ENCODE assay signal across 1 cellular context in genomic region chr14:22871962-22872832, GRCh38.
TF ChIP-seq lines count a peak whose summit lies in the region.

No MANE protein-coding gene starts in this region.

TF ChIP-seq in K562, 482 proteins besides CTCF, POLR2A, EP300 and RAD21 (continued from another document and continues in another):
- TF ChIP-seq, protein P1, sequence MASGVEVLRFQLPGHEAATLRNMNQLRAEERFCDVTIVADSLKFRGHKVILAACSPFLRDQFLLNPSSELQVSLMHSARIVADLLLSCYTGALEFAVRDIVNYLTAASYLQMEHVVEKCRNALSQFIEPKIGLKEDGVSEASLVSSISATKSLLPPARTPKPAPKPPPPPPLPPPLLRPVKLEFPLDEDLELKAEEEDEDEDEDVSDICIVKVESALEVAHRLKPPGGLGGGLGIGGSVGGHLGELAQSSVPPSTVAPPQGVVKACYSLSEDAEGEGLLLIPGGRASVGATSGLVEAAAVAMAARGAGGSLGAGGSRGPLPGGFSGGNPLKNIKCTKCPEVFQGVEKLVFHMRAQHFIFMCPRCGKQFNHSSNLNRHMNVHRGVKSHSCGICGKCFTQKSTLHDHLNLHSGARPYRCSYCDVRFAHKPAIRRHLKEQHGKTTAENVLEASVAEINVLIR (CRISPR knock-in tag; IDR thresholded peaks at IDR 0.05) = no peak
- TF ChIP-seq TCF7 (IDR thresholded peaks at IDR 0.05; ENCODE audit: borderline replicate concordance) = no peak
- TF ChIP-seq ZEB2 (IDR thresholded peaks at IDR 0.05) = peak; percentile 71
- TF ChIP-seq NUFIP1 (IDR thresholded peaks at IDR 0.05; ENCODE audit: partially characterized antibody) = no peak
- no peak for TF ChIP-seq MCM2 (IDR thresholded peaks at IDR 0.05; ENCODE audit: low read depth)
- TF ChIP-seq ZNF253 (CRISPR knock-in tag; conservative IDR thresholded peaks at IDR 0.05) = no peak
- TF ChIP-seq, protein P2, sequence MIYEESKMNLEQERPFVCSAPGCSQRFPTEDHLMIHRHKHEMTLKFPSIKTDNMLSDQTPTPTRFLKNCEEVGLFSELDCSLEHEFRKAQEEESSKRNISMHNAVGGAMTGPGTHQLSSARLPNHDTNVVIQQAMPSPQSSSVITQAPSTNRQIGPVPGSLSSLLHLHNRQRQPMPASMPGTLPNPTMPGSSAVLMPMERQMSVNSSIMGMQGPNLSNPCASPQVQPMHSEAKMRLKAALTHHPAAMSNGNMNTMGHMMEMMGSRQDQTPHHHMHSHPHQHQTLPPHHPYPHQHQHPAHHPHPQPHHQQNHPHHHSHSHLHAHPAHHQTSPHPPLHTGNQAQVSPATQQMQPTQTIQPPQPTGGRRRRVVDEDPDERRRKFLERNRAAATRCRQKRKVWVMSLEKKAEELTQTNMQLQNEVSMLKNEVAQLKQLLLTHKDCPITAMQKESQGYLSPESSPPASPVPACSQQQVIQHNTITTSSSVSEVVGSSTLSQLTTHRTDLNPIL (CRISPR knock-in tag; IDR thresholded peaks at IDR 0.05) = no peak
- 0 out of 2 replicates have a peak, but pooled peaks have one; percentile 35 for TF ChIP-seq HMGXB4 (CRISPR knock-in tag; IDR thresholded peaks at IDR 0.05)
- 0 out of 2 replicates have a peak, but pooled peaks have one; percentile 69 for TF ChIP-seq KAT7 (CRISPR knock-in tag; IDR thresholded peaks at IDR 0.05; ENCODE audit: borderline replicate concordance)
- TF ChIP-seq, protein P3, sequence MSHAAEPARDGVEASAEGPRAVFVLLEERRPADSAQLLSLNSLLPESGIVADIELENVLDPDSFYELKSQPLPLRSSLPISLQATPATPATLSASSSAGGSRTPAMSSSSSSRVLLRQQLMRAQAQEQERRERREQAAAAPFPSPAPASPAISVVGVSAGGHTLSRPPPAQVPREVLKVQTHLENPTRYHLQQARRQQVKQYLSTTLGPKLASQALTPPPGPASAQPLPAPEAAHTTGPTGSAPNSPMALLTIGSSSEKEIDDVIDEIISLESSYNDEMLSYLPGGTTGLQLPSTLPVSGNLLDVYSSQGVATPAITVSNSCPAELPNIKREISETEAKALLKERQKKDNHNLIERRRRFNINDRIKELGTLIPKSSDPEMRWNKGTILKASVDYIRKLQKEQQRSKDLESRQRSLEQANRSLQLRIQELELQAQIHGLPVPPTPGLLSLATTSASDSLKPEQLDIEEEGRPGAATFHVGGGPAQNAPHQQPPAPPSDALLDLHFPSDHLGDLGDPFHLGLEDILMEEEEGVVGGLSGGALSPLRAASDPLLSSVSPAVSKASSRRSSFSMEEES (CRISPR knock-in tag; IDR thresholded peaks at IDR 0.05) = no peak
- no peak for TF ChIP-seq HSF4 (CRISPR knock-in tag; IDR thresholded peaks at IDR 0.05; ENCODE audit: borderline replicate concordance)
- no peak for TF ChIP-seq ZBTB34 (CRISPR knock-in tag; IDR thresholded peaks at IDR 0.05)
- TF ChIP-seq, protein P4, sequence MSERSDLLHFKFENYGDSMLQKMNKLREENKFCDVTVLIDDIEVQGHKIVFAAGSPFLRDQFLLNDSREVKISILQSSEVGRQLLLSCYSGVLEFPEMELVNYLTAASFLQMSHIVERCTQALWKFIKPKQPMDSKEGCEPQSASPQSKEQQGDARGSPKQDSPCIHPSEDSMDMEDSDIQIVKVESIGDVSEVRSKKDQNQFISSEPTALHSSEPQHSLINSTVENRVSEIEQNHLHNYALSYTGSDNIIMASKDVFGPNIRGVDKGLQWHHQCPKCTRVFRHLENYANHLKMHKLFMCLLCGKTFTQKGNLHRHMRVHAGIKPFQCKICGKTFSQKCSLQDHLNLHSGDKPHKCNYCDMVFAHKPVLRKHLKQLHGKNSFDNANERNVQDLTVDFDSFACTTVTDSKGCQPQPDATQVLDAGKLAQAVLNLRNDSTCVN (CRISPR knock-in tag; IDR thresholded peaks at IDR 0.05) = no peak
- TF ChIP-seq SMAD1 (IDR thresholded peaks at IDR 0.05; ENCODE audit: low read depth, low read length, partially characterized antibody) = no peak
- TF ChIP-seq, protein P5, sequence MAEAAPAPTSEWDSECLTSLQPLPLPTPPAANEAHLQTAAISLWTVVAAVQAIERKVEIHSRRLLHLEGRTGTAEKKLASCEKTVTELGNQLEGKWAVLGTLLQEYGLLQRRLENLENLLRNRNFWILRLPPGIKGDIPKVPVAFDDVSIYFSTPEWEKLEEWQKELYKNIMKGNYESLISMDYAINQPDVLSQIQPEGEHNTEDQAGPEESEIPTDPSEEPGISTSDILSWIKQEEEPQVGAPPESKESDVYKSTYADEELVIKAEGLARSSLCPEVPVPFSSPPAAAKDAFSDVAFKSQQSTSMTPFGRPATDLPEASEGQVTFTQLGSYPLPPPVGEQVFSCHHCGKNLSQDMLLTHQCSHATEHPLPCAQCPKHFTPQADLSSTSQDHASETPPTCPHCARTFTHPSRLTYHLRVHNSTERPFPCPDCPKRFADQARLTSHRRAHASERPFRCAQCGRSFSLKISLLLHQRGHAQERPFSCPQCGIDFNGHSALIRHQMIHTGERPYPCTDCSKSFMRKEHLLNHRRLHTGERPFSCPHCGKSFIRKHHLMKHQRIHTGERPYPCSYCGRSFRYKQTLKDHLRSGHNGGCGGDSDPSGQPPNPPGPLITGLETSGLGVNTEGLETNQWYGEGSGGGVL (CRISPR knock-in tag; IDR thresholded peaks at IDR 0.05) = no peak
- TF ChIP-seq HDAC1 (IDR thresholded peaks at IDR 0.05) = no peak; a peak in 1 of 4 replicates
- TF ChIP-seq ILF3 (IDR thresholded peaks at IDR 0.05; ENCODE audit: borderline replicate concordance) = no peak
- TF ChIP-seq ZNF584 (CRISPR knock-in tag; IDR thresholded peaks at IDR 0.05; ENCODE audit: low read depth) = no peak
- no peak for TF ChIP-seq ZNF644 (tag; IDR thresholded peaks at IDR 0.05; ENCODE audit: low read depth)
- no peak for TF ChIP-seq ZNF77 (CRISPR knock-in tag; IDR thresholded peaks at IDR 0.05)
- peak; percentile 10 to 62; a peak in 3 of 4 replicates for TF ChIP-seq MAZ (CRISPR knock-in tag; conservative IDR thresholded peaks at IDR 0.05 in 1 of 2, IDR thresholded peaks at IDR 0.05 in 1 of 2)
- TF ChIP-seq NEUROD1 (IDR thresholded peaks at IDR 0.05; ENCODE audit: borderline replicate concordance, low read depth, low read length, partially characterized antibody) = peak; percentile 43
- TF ChIP-seq FOXJ3 (CRISPR knock-in tag; IDR thresholded peaks at IDR 0.05) = no peak
- TF ChIP-seq ZC3H11A (IDR thresholded peaks at IDR 0.05; ENCODE audit: low read depth, low read length) = no peak; the same call in 1 of the 2 replicates
- 0 out of 2 replicates have a peak, but pooled peaks have one; percentile 22 for TF ChIP-seq JUN (IDR thresholded peaks at IDR 0.05; ENCODE audit: borderline replicate concordance, low read depth, low read length)
- TF ChIP-seq JUN (CRISPR knock-in tag; IDR thresholded peaks at IDR 0.05; ENCODE audit: borderline replicate concordance) = no peak
- 0 out of 2 replicates have a peak, but pooled peaks have one; percentile 70 for TF ChIP-seq ELF4 (CRISPR knock-in tag; IDR thresholded peaks at IDR 0.05)
- TF ChIP-seq NR0B1 (IDR thresholded peaks at IDR 0.05; ENCODE audit: partially characterized antibody) = no peak
- TF ChIP-seq ZBTB1 (CRISPR knock-in tag; IDR thresholded peaks at IDR 0.05; ENCODE audit: borderline replicate concordance, low read depth) = 0 out of 2 replicates have a peak, but pooled peaks have one; percentile 42
- no peak for TF ChIP-seq HEY1 (CRISPR knock-in tag; IDR thresholded peaks at IDR 0.05; ENCODE audit: borderline replicate concordance)
- no peak for TF ChIP-seq TEAD2 (tag; IDR thresholded peaks at IDR 0.05)
- TF ChIP-seq MEIS2 (IDR thresholded peaks at IDR 0.05; ENCODE audit: partially characterized antibody) = no peak
- TF ChIP-seq NR2C2 (CRISPR knock-in tag; IDR thresholded peaks at IDR 0.05) = no peak
- TF ChIP-seq NR2C2 (tag; IDR thresholded peaks at IDR 0.05) = no peak
- no peak for TF ChIP-seq SP2 (IDR thresholded peaks at IDR 0.05; ENCODE audit: extremely low read depth, low read depth, low read length, poor library complexity, severe bottlenecking)
- TF ChIP-seq, protein P6, sequence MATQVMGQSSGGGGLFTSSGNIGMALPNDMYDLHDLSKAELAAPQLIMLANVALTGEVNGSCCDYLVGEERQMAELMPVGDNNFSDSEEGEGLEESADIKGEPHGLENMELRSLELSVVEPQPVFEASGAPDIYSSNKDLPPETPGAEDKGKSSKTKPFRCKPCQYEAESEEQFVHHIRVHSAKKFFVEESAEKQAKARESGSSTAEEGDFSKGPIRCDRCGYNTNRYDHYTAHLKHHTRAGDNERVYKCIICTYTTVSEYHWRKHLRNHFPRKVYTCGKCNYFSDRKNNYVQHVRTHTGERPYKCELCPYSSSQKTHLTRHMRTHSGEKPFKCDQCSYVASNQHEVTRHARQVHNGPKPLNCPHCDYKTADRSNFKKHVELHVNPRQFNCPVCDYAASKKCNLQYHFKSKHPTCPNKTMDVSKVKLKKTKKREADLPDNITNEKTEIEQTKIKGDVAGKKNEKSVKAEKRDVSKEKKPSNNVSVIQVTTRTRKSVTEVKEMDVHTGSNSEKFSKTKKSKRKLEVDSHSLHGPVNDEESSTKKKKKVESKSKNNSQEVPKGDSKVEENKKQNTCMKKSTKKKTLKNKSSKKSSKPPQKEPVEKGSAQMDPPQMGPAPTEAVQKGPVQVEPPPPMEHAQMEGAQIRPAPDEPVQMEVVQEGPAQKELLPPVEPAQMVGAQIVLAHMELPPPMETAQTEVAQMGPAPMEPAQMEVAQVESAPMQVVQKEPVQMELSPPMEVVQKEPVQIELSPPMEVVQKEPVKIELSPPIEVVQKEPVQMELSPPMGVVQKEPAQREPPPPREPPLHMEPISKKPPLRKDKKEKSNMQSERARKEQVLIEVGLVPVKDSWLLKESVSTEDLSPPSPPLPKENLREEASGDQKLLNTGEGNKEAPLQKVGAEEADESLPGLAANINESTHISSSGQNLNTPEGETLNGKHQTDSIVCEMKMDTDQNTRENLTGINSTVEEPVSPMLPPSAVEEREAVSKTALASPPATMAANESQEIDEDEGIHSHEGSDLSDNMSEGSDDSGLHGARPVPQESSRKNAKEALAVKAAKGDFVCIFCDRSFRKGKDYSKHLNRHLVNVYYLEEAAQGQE (CRISPR knock-in tag; IDR thresholded peaks at IDR 0.05; ENCODE audit: low read depth) = 0 out of 2 replicates have a peak, but pooled peaks have one; percentile 50
- no peak for TF ChIP-seq SLC30A9 (CRISPR knock-in tag; IDR thresholded peaks at IDR 0.05)
- TF ChIP-seq ATF3 (IDR thresholded peaks at IDR 0.05) = no peak
- peak; percentile 30; the same call in 1 of the 2 replicates for TF ChIP-seq ATF3 (CRISPR knock-in tag; conservative IDR thresholded peaks at IDR 0.05)
- TF ChIP-seq, protein P7, sequence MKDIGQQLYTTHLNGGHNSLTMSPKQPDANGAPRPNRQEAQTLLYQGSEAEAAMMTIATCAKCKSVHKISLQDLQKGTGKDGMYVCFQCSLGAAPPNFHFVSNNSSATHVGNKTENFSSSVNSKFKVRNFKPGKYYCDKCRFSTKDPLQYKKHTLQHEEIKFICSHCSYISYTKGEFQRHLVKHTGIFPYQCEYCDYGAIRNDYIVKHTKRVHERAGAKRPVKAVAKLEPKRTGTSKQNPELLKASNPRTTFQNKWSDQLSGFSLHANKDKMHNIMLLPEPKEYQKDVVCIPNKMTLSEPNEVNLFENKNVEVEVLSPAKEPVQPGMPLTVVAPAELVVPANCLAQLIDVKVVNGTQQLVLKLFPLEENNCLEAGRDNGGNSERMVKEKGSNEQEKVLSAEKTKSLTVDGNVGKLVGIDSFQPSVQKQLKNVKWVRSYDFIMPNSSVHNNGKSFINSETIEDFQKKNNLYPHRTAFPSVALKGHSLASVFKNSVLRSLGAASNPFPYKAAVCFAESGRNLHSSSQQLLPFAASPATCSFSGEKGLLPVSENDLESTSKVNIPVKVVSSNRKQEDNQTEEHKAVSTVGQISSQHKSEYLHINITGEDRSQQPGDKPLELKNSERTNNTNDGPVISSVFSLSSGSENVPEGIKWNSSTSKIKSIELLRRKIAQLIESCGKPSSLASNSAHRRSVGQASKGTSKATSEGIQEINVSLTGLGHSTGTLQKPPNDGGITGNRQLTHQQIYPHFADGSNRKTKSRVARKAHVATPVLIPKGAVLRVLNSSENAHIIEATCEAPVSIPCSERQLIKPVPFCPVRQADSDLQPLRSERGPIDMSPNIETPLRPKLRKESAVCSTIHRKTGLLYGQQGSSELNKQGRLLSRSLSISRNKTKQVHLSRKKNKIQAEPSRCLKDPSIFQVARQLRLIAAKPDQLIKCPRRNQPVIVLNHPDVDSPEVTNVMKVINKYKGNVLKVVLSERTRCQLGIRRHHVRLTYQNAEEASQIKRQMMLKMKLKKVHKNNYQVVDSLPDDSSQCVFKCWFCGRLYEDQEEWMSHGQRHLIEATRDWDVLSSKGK (CRISPR knock-in tag; IDR thresholded peaks at IDR 0.05) = no peak
- TF ChIP-seq MCM3 (IDR thresholded peaks at IDR 0.05) = no peak
